21 cellular contexts compared by ENCODE assay signal in the genomic region with DNA sequence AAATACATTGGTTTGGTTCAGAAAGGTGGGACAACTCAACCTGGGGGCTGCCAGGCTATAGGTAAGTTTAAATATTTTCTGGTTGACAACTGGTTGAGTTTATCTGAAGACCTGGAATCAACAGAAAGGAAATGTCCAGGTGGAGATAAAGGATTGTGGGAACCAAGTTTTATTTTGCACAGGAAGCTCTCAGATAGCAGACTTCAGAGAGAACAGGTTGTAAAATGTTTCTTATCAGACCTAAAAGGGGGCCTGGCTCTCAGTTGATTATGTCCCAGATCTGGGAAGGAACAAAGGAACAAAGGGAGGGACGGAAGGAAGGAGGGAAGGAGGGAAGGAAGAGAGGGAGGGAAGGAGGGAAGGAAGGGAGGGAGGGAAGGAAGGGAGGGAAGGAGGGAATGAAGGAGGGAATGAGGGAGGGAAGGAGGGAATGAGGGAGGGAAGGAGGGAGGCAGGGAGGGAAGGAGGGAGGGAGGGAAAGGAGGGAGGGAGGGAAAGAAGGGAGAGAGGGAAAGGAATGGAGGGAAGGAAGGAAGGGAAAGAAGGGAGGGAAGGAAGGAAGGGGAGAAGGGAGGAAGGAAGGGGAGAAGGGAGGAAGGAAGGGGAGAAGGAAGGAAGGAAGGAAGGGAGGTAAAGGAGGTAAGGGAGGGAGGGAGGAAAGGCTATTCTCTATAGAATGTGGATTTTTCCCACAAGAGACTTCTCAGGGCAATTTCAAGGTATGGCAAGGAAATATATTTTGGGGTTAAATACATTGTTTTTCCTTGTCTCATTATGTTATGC.
"Had no signal": no experiment of that assay in that cellular context is flagged by ENCODE, and none has a peak within 500 bp of the region (broad histone marks: within the 10 kb centered on the region; RNA-seq: fewer than 3 reads in every experiment).

No MANE protein-coding gene starts in this region.

- H3K9me3 Mint-ChIP-seq: dendritic cell treated with granulocyte-macrophage colony-stimulating factor and Interleukin-4, amounts not matched to agents 40 ng/mL and 50 ng/mL, for 4 days had no signal

- H3K4me3 ChIP-seq: hepatocyte, psoas muscle, right lobe of liver, spleen, testis, transverse colon had no signal

- H2AFZ ChIP-seq: hepatocyte had no signal

- FAIRE-seq: colon, kidney had no signal

- H3K4me2 ChIP-seq: hepatocyte had no signal

- H3K27ac Mint-ChIP-seq: dendritic cell treated with granulocyte-macrophage colony-stimulating factor and Interleukin-4, amounts not matched to agents 40 ng/mL and 50 ng/mL, for 4 days; naive thymus-derived CD4-positive, alpha-beta T cell; nephron progenitor cell; stimulated activated naive B cell treated with anti-CD40 and anti-IgM and Interleukin-4, amounts not matched to agents 10 μg/mL and 1 μg/mL and 100 μg/mL, for 72 hours; stimulated activated naive CD8-positive, alpha-beta T cell treated with anti-CD3 and anti-CD28 coated beads, Interleukin-15, amount 100 ng/mL, for 72 hours had no signal

- DNase-seq: effector CD4-positive, alpha-beta T cell; foreskin melanocyte; head of caudate nucleus; kidney; left colon; naive thymus-derived CD4-positive, alpha-beta T cell; nephron progenitor cell; psoas muscle; retina; right lobe of liver; spleen; stimulated activated CD4-positive, alpha-beta T cell treated with anti-CD3 and anti-CD28 coated beads, Interleukin-15, amount 100 ng/mL, for 24 hours; stimulated activated CD4-positive, alpha-beta T cell treated with anti-CD3 and anti-CD28 coated beads, Interleukin-1b, Interleukin-23, amount 100 ng/mL, for 48 hours; stimulated activated CD4-positive, alpha-beta T cell treated with anti-CD3 and anti-CD28 coated beads, Interleukin-4, amount 100 ng/mL, for 24 hours; stimulated activated naive B cell treated with anti-CD40 and anti-IgM and Interleukin-4, amounts not matched to agents 10 μg/mL and 1 μg/mL and 100 μg/mL, for 72 hours; stimulated activated naive CD8-positive, alpha-beta T cell treated with anti-CD3 and anti-CD28 coated beads, Interleukin-15, amount 100 ng/mL, for 72 hours; testis; transverse colon had no signal

- H3K4me1 ChIP-seq: psoas muscle, spleen, testis, transverse colon had no signal

- H3K27me3 Mint-ChIP-seq: dendritic cell treated with granulocyte-macrophage colony-stimulating factor and Interleukin-4, amounts not matched to agents 40 ng/mL and 50 ng/mL, for 4 days; naive thymus-derived CD4-positive, alpha-beta T cell; stimulated activated naive B cell treated with anti-CD40 and anti-IgM and Interleukin-4, amounts not matched to agents 10 μg/mL and 1 μg/mL and 100 μg/mL, for 72 hours; stimulated activated naive CD8-positive, alpha-beta T cell treated with anti-CD3 and anti-CD28 coated beads, Interleukin-15, amount 100 ng/mL, for 72 hours had no signal

- H3K27me3 ChIP-seq: hepatocyte, right lobe of liver, spleen, testis, transverse colon had no signal

- H3K4me3 Mint-ChIP-seq: dendritic cell treated with granulocyte-macrophage colony-stimulating factor and Interleukin-4, amounts not matched to agents 40 ng/mL and 50 ng/mL, for 4 days; naive thymus-derived CD4-positive, alpha-beta T cell; nephron progenitor cell; stimulated activated naive B cell treated with anti-CD40 and anti-IgM and Interleukin-4, amounts not matched to agents 10 μg/mL and 1 μg/mL and 100 μg/mL, for 72 hours; stimulated activated naive CD8-positive, alpha-beta T cell treated with anti-CD3 and anti-CD28 coated beads, Interleukin-15, amount 100 ng/mL, for 72 hours had no signal

- H3K9me3 ChIP-seq: psoas muscle, right lobe of liver, testis, transverse colon had no signal

- H3K4me1 Mint-ChIP-seq: stimulated activated naive CD8-positive, alpha-beta T cell treated with anti-CD3 and anti-CD28 coated beads, Interleukin-15, amount 100 ng/mL, for 72 hours had no signal

- H3K27ac ChIP-seq: hepatocyte, psoas muscle, right lobe of liver, spleen, testis, transverse colon had no signal

- H3K79me2 ChIP-seq: hepatocyte had no signal

- H3K36me3 ChIP-seq: right lobe of liver, transverse colon had no signal

- ATAC-seq: left colon; naive thymus-derived CD4-positive, alpha-beta T cell; psoas muscle; stimulated activated naive B cell treated with anti-CD40 and anti-IgM and Interleukin-4, amounts not matched to agents 10 μg/mL and 1 μg/mL and 100 μg/mL, for 72 hours; stimulated activated naive CD8-positive, alpha-beta T cell treated with anti-CD3 and anti-CD28 coated beads, Interleukin-15, amount 100 ng/mL, for 72 hours had no signal
